33 cellular contexts compared by ENCODE assay signal in the genomic region with DNA sequence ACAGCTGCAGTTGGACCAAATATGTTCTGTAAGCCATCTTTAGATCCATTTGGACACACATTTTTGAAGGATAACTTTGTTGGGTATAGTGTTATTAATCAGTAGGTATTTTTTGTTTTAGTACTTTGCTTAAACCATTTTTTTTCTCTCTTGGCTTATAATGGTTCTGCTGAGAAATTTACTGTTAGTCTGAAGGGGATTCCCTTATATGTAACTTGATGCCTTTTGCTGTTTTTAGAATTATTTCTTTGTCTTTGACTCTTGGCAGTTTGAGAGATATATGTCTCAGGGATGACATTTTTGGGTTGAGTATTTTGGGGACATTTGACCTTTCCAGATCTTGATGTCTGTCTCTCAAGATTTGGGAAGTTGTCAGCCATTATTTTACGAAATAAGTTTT.
"Had no signal": no experiment of that assay in that cellular context is flagged by ENCODE, and none has a peak within 500 bp of the region (broad histone marks: within the 10 kb centered on the region; RNA-seq: fewer than 3 reads in every experiment).

No MANE protein-coding gene starts in this region.

- H3K9me3 ChIP-seq: body of pancreas had no signal

- ATAC-seq: activated CD8-positive, alpha-beta T cell treated with anti-CD3 and anti-CD28 coated beads for 36 hours; activated naive CD4-positive, alpha-beta T cell treated with anti-CD3 and anti-CD28 coated beads, Interleukin-2, amount 50 U/mL, for 72 hours; activated T-cell treated with anti-CD3 and anti-CD28 coated beads, Interleukin-2, amount 50 U/mL, for 4 hours; activated T-cell treated with anti-CD3 and anti-CD28 coated beads, Interleukin-2, amount 50 U/mL, for 72 hours; activated T-helper 17 cell treated with anti-CD3 and anti-CD28 coated beads, Interleukin-2, amount 50 U/mL, for 72 hours; body of pancreas had no signal

- H3K4me3 ChIP-seq: adrenal gland, ascending aorta, body of pancreas, breast epithelium had no signal

- H3K27me3 ChIP-seq: adrenal gland, ascending aorta, body of pancreas, brain microvascular endothelial cell, breast epithelium had no signal

- H3K27ac ChIP-seq: adrenal gland, ascending aorta, body of pancreas, brain microvascular endothelial cell, breast epithelium, VCaP had no signal

- DNase-seq: activated B cell treated with CpG ODN at 0.5 μM for 24 hours; activated CD4-positive, alpha-beta memory T cell treated with anti-CD3 and anti-CD28 coated beads for 36 hours; activated CD4-positive, alpha-beta T cell treated with anti-CD3 and anti-CD28 coated beads for 4 hours; activated CD4-positive, alpha-beta T cell treated with anti-CD3 and anti-CD28 coated beads, Interleukin-2, amount 10 ng/mL, durations not matched to agents 24 days and 14 days; activated CD4-positive, alpha-beta T cell treated with anti-CD3 and anti-CD28 coated beads, Interleukin-2, amount 50 U/mL, for 1 hour; activated CD4-positive, alpha-beta T cell treated with anti-CD3 and anti-CD28 coated beads, Interleukin-2, amount 50 U/mL, for 4 hours; activated CD4-positive, CD25-positive, alpha-beta regulatory T cell treated with anti-CD3 and anti-CD28 coated beads, Interleukin-2, amount 50 U/mL, for 72 hours; activated CD8-positive, alpha-beta memory T cell treated with anti-CD3 and anti-CD28 coated beads, Interleukin-2, amount 50 U/mL, for 4 hours; activated CD8-positive, alpha-beta T cell treated with anti-CD3 and anti-CD28 coated beads for 36 hours; activated effector memory CD4-positive, alpha-beta T cell treated with anti-CD3 and anti-CD28 coated beads, Interleukin-2, amount 50 U/mL, for 16 hours; activated gamma-delta T cell treated with Interleukin-2 at 50 U/mL for 16 hours; activated naive CD4-positive, alpha-beta T cell; activated naive CD4-positive, alpha-beta T cell treated with anti-CD3 and anti-CD28 coated beads for 36 hours; activated naive CD4-positive, alpha-beta T cell treated with anti-CD3 and anti-CD28 coated beads, Interleukin-2, amount 50 U/mL, for 16 hours; activated naive CD8-positive, alpha-beta T cell treated with anti-CD3 and anti-CD28 coated beads for 36 hours; activated T-cell treated with anti-CD3 and anti-CD28 coated beads for 4 hours; activated T-cell treated with anti-CD3 and anti-CD28 coated beads, Interleukin-2, amount 50 U/mL, for 1 hour; activated T-cell treated with anti-CD3 and anti-CD28 coated beads, Interleukin-2, amount 50 U/mL, for 4 hours; activated T-cell treated with anti-CD3 and anti-CD28 coated beads, Interleukin-2, amount 50 U/mL, for 72 hours; adrenal gland; amniotic stem cell; body of pancreas; brain microvascular endothelial cell; central memory CD4-positive, alpha-beta T cell; T-helper 1 cell; T-helper 2 cell; T-helper 9 cell had no signal

- H3K4me1 ChIP-seq: adrenal gland, ascending aorta, body of pancreas, breast epithelium had no signal

- FAIRE-seq: TTC549 had no signal
